In the genomic region with DNA sequence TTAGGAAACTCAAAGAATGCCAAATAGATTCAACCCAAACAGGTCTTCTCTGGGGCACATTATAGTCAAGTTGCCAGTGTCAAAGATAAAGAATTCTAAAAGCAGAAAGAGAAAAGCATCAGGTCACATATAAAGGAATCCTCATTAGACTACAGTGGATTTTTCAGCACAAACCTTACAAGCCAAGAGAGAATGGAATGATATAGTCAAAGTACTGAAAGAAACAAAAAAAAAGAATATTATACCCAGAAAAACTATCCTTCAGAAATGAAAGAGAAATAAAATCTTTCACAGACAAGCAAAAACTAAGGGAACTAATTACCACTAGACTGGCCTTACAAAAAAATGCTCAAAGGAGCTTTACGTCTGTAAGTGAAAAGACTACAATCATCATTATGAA, we compare ENCODE assay signal across 33 cellular contexts.
"Had no signal": no experiment of that assay in that cellular context is flagged by ENCODE, and none has a peak within 500 bp of the region (broad histone marks: within the 10 kb centered on the region; RNA-seq: fewer than 3 reads in every experiment).

No MANE protein-coding gene starts in this region.

- H3K4me1 ChIP-seq: adrenal gland, ascending aorta, body of pancreas, breast epithelium had no signal

- FAIRE-seq: astrocyte, bronchial epithelial cell had no signal

- H3K36me3 ChIP-seq: adrenal gland, ascending aorta, brain microvascular endothelial cell, breast epithelium, cardiac muscle cell had no signal

- ATAC-seq: activated naive CD4-positive, alpha-beta T cell treated with anti-CD3 and anti-CD28 coated beads, Interleukin-2, amount 50 U/mL, for 72 hours; activated naive CD8-positive, alpha-beta T cell treated with anti-CD3 and anti-CD28 coated beads, Interleukin-2, amount 50 U/mL, for 24 hours; activated T-cell treated with anti-CD3 and anti-CD28 coated beads, Interleukin-2, amount 50 U/mL, for 4 hours; activated T-cell treated with anti-CD3 and anti-CD28 coated beads, Interleukin-2, amount 50 U/mL, for 72 hours; activated T-helper 17 cell treated with anti-CD3 and anti-CD28 coated beads, Interleukin-2, amount 50 U/mL, for 72 hours; body of pancreas had no signal

- H3K27ac ChIP-seq: adrenal gland, ascending aorta, body of pancreas, brain microvascular endothelial cell, breast epithelium, cardiac muscle cell had no signal

- H3K4me3 ChIP-seq: adrenal gland, ascending aorta, body of pancreas, breast epithelium, cardiac muscle cell had no signal

- H3K27me3 ChIP-seq: ascending aorta, body of pancreas, brain microvascular endothelial cell, breast epithelium, cardiac muscle cell had no signal

- DNase-seq: activated effector memory CD4-positive, alpha-beta T cell treated with anti-CD3 and anti-CD28 coated beads, Interleukin-2, amount 50 U/mL, for 16 hours; activated effector memory CD4-positive, alpha-beta T cell treated with Interleukin-2 at 50 U/mL for 16 hours; activated gamma-delta T cell; activated gamma-delta T cell treated with Interleukin-2 at 50 U/mL for 16 hours; activated naive CD4-positive, alpha-beta T cell; activated naive CD4-positive, alpha-beta T cell treated with anti-CD3 and anti-CD28 coated beads for 36 hours; activated naive CD4-positive, alpha-beta T cell treated with anti-CD3 and anti-CD28 coated beads, Interleukin-2, amount 10 ng/mL, durations not matched to agents 7 days and 5 days; activated naive CD4-positive, alpha-beta T cell treated with anti-CD3 and anti-CD28 coated beads, Interleukin-2, amount 50 U/mL, for 16 hours; activated naive CD4-positive, alpha-beta T cell treated with Interleukin-2 at 50 U/mL for 16 hours; activated naive CD8-positive, alpha-beta T cell treated with anti-CD3 and anti-CD28 coated beads for 36 hours; activated naive CD8-positive, alpha-beta T cell treated with anti-CD3 and anti-CD28 coated beads, Interleukin-2, amount 10 ng/mL, durations not matched to agents 7 days and 5 days; activated naive CD8-positive, alpha-beta T cell treated with anti-CD3 and anti-CD28 coated beads, Interleukin-2, amount 50 U/mL, for 24 hours; activated T-cell treated with anti-CD3 and anti-CD28 coated beads, Interleukin-2, amount 50 U/mL, for 24 hours; activated T-cell treated with anti-CD3 and anti-CD28 coated beads, Interleukin-2, amount 50 U/mL, for 4 hours; activated T-cell treated with anti-CD3 and anti-CD28 coated beads, Interleukin-2, amount 50 U/mL, for 48 hours; activated T-cell treated with anti-CD3 and anti-CD28 coated beads, Interleukin-2, amount 50 U/mL, for 72 hours; adrenal gland; amniotic stem cell; amygdala; anterior cingulate cortex; aorta; body of pancreas; brain microvascular endothelial cell; caudate nucleus; central memory CD4-positive, alpha-beta T cell; cerebellar nuclear complex had no signal
